Comparison of ENCODE assay signal across 8 cellular contexts in the genomic region with DNA sequence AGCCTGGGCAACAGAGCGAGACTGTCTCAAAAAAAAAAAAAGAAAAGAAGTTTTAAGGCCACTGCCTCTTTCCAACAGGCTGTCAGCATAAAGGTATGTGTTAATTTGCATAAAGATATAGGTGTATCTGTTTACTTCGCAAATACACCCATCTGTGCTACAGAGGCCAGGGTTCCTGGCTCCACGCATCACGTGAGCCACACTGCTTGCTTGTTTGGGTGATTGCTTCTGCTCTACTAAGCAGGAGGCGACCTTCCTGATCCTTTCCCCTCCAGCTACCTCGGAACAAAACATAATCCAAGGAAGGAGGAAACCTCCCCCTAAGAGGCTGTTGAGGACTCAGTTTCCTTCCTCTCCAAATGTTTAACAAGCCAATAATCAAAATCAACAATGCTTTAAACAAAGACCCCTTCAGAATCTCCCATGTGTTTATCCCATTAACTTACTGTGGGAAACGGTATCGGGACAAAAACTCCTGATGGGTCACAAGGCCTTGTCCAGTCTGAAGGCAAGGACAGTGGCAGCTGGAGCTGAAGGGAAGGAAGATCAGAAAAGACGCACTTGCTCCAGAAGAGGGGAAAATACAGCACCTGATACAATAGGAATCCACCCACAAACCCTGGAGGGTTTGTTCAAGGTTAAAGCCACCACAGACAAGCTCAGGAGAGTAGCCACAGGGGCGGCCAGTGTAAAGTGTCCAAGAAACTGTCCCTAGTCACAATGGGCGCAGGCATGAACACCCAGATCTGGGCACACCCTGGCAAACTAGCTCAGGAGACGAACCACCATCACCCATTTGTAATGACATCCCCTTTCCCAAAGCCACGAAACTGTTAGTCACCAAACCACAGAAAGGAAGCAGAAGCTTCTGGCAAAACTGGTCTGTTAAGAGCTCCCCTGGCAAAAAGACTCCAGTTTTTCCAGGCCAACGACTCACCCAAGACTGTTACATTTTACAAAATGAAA. TPM values are rescaled to one million over a fixed set of nuclear protein-coding genes. Genes with fewer than 3 reads are reported as not detected.
A peak's percentile ranks its signal among the peaks of the same experiment; 100 is the strongest.
DNase-seq lines count a peak whose midpoint lies in the region; ATAC-seq, FAIRE-seq and TF ChIP-seq lines count a peak whose summit lies in the region.

No MANE protein-coding gene starts in this region.

- WGBS in transverse colon (ENCODE audit: low coverage in 1 of 2), 2 donors = 63 to 72% methylated on average over 6 to 14 of the region's 14 CpGs

- no peak overlapping the region for H3K4me3 ChIP-seq in kidney (ENCODE audit: low read length in 2 of 2)
- no peak overlapping the region for H3K4me3 ChIP-seq in transverse colon

- TF ChIP-seq CTCF in natural killer cell (IDR thresholded peaks at IDR 0.05) (no peak), WTC11 (IDR thresholded peaks at IDR 0.05) (no peak), kidney (IDR thresholded peaks at IDR 0.05; ENCODE audit: borderline replicate concordance, extremely low read depth, insufficient read depth) (no peak), transverse colon (IDR thresholded peaks at IDR 0.05) (no peak)

- H3K27ac Mint-ChIP-seq in natural killer cell = peak overlapping the region; percentile 12 to 42
- H3K27ac Mint-ChIP-seq in natural killer cell treated with Interleukin-12 subunit alpha and Interleukin-12 subunit beta and Interleukin-15 and Interleukin-18, amount 100 ng/mL, for 72 hours = peak overlapping the region in 1 of 2 donors; percentile 4
- peak overlapping the region; percentile 62 for H3K27ac Mint-ChIP-seq in WTC11

- H3K4me1 Mint-ChIP-seq in natural killer cell = peaks cover 25 to 27% of the 10 kb centered on the region in 2 donors
- H3K4me1 Mint-ChIP-seq in natural killer cell treated with Interleukin-12 subunit alpha and Interleukin-12 subunit beta and Interleukin-15 and Interleukin-18, amount 100 ng/mL, for 72 hours (ENCODE audit: low read depth in 2 of 2) = peaks cover 17% of the 10 kb centered on the region in 2 donors
- H3K4me1 Mint-ChIP-seq in WTC11 = peaks cover 44% of the 10 kb centered on the region

- FAIRE-seq in kidney (lab: Jason Lieb, UNC) = no peak

- no peak for ATAC-seq in natural killer cell
- ATAC-seq in natural killer cell treated with Interleukin-12 subunit alpha and Interleukin-12 subunit beta and Interleukin-15 and Interleukin-18, amount 100 ng/mL, for 72 hours = no peak
- ATAC-seq in WTC11 = no peak
- ATAC-seq in HG03139 (IDR thresholded peaks at IDR 0.05; ENCODE audit: unreplicated experiment) = no peak
- no peak for ATAC-seq in GM21717 (IDR thresholded peaks at IDR 0.05; ENCODE audit: unreplicated experiment)

- no peaks in the 10 kb centered on the region for H3K27me3 ChIP-seq in transverse colon

- H3K36me3 Mint-ChIP-seq in natural killer cell = no peaks in the 10 kb centered on the region
- H3K36me3 Mint-ChIP-seq in natural killer cell treated with Interleukin-12 subunit alpha and Interleukin-12 subunit beta and Interleukin-15 and Interleukin-18, amount 100 ng/mL, for 72 hours = no peaks in the 10 kb centered on the region
- H3K36me3 Mint-ChIP-seq in WTC11 = no peaks in the 10 kb centered on the region

- CTCF ChIA-PET in WTC11 (lab: Charles Lee) = interaction anchor here (0.9 kb wide), 2 partner anchors 23 to 50 kb away, joined by 3 read pairs; a partner anchor contains a TSS

- H3K27me3 Mint-ChIP-seq in natural killer cell (ENCODE audit: low read depth in 2 of 2) = no peaks in the 10 kb centered on the region
- H3K27me3 Mint-ChIP-seq in natural killer cell treated with Interleukin-12 subunit alpha and Interleukin-12 subunit beta and Interleukin-15 and Interleukin-18, amount 100 ng/mL, for 72 hours = no peaks in the 10 kb centered on the region
- no peaks in the 10 kb centered on the region for H3K27me3 Mint-ChIP-seq in WTC11 (ENCODE audit: low read depth)

- no peak overlapping the region for H3K4me3 Mint-ChIP-seq in natural killer cell
- no peak overlapping the region for H3K4me3 Mint-ChIP-seq in natural killer cell treated with Interleukin-12 subunit alpha and Interleukin-12 subunit beta and Interleukin-15 and Interleukin-18, amount 100 ng/mL, for 72 hours
- H3K4me3 Mint-ChIP-seq in WTC11 = no peak overlapping the region

- H3K9me3 Mint-ChIP-seq in natural killer cell (no peaks in the 10 kb centered on the region), WTC11 (no peaks in the 10 kb centered on the region)
- H3K9me3 Mint-ChIP-seq in natural killer cell treated with Interleukin-12 subunit alpha and Interleukin-12 subunit beta and Interleukin-15 and Interleukin-18, amount 100 ng/mL, for 72 hours = no peaks in the 10 kb centered on the region

- in situ Hi-C loops in transverse colon (cut with MboI; ENCODE audit: low pct_ligation_motif_present in 1 of 4, low pct_unique_long_range_greater_than_20kb in 1 of 4, low sequenced_read_pairs in 3 of 4) = no loop called here

- intact Hi-C loops in natural killer cell (cut with micrococcal nuclease) = no loop called here
- intact Hi-C loops in kidney (cut with DNase I) = no loop called here
- intact Hi-C loops in transverse colon (cut with DNase I; ENCODE audit: low total_unique reads) = no loop called here

- H3K27ac ChIP-seq in kidney (ENCODE audit: low read depth in 2 of 2, low read length in 2 of 2) = peak overlapping the region; percentile 68 to 73
- H3K27ac ChIP-seq in transverse colon = peak overlapping the region; percentile 13 to 55 (median 41)

- no peak for TF ChIP-seq EP300 in transverse colon (IDR thresholded peaks at IDR 0.05; ENCODE audit: low read depth)

- DNase-seq in natural killer cell (no peak), WTC11 (ENCODE audit: low spot score) (no peak), kidney (peak; percentile 45), transverse colon (peak; percentile 17), HuH-7.5 (ENCODE audit: low spot score) (no peak)
- no peak for DNase-seq in natural killer cell treated with Interleukin-12 subunit alpha and Interleukin-12 subunit beta and Interleukin-15 and Interleukin-18, amount 100 ng/mL, for 72 hours (ENCODE audit: low spot score)

- H3K9ac ChIP-seq in kidney (ENCODE audit: low read length in 2 of 2) = no peak overlapping the region

- H3K36me3 ChIP-seq in kidney (ENCODE audit: control insufficient read depth in 1 of 2, insufficient read depth in 2 of 2, low read length in 2 of 2) (no peaks in the 10 kb centered on the region), transverse colon (no peaks in the 10 kb centered on the region)

- H3K9me3 ChIP-seq in kidney (ENCODE audit: control insufficient read depth in 1 of 2, low read length in 2 of 2) (no peaks in the 10 kb centered on the region), transverse colon (no peaks in the 10 kb centered on the region)

- no peak for TF ChIP-seq POLR2A in transverse colon (IDR thresholded peaks at IDR 0.05)

- POLR2A ChIA-PET in WTC11 (lab: Charles Lee) = interaction anchor here (0.6 to 1.1 kb wide), 2 partner anchors 114 to 669 kb away, joined by 3 to 5 read pairs; no protein-coding TSS in a partner anchor

- H3K4me1 ChIP-seq in kidney (ENCODE audit: control insufficient read depth in 1 of 2, insufficient read depth in 1 of 2, low read depth in 1 of 2, low read length in 2 of 2) (peaks cover 0 to 9% of the 10 kb centered on the region in 2 donors), transverse colon (peaks cover 0 to 29% (median 16%) of the 10 kb centered on the region in 4 donors)

TF ChIP-seq in WTC11, 78 proteins besides CTCF, POLR2A, EP300 and RAD21 (continues in another document):
- TF ChIP-seq, protein P1, sequence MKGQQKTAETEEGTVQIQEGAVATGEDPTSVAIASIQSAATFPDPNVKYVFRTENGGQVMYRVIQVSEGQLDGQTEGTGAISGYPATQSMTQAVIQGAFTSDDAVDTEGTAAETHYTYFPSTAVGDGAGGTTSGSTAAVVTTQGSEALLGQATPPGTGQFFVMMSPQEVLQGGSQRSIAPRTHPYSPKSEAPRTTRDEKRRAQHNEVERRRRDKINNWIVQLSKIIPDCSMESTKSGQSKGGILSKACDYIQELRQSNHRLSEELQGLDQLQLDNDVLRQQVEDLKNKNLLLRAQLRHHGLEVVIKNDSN (CRISPR knock-in tag; IDR thresholded peaks at IDR 0.05) = no peak
- no peak for TF ChIP-seq GRHL2 (CRISPR knock-in tag; IDR thresholded peaks at IDR 0.05; ENCODE audit: insufficient replicate concordance, severe bottlenecking)

RNA-seq across cellular contexts. Expression of a gene that starts 17.2 kb away (rescaled TPM):
- total RNA-seq in natural killer cell (10 to 100 TPM; 26.4 to 31.0 (median 29.8) TPM), WTC11 (2021) (51.8 to 58.2 TPM (median 53.0 TPM) in 3 replicates), kidney (21.9 TPM), transverse colon (10 to 100 TPM in 3 of 4 donors, 1 to 10 TPM in 1; 7.9 to 24.4 (median 15.7) TPM)
- 10 to 100 TPM; 12.5 to 18.7 TPM for total RNA-seq in natural killer cell treated with Interleukin-12 subunit alpha and Interleukin-12 subunit beta and Interleukin-15 and Interleukin-18, amount 100 ng/mL, for 72 hours
- polyA plus RNA-seq in kidney (ENCODE audit: insufficient read depth, low read depth, low replicate concordance) = 26.4 TPM

RNA-seq across cellular contexts. Expression of a gene that starts 50.3 kb away (rescaled TPM):
- total RNA-seq in natural killer cell (10 to 100 TPM; 19.5 to 21.9 (median 21.7) TPM), WTC11 (2021) (16.9 to 22.0 TPM (median 20.9 TPM) in 3 replicates), kidney (27.0 TPM), transverse colon (10 to 100 TPM; 10.7 to 41.0 (median 26.6) TPM)
- 10 to 100 TPM; 24.8 to 25.5 TPM for total RNA-seq in natural killer cell treated with Interleukin-12 subunit alpha and Interleukin-12 subunit beta and Interleukin-15 and Interleukin-18, amount 100 ng/mL, for 72 hours
- 22.3 TPM for polyA plus RNA-seq in kidney (ENCODE audit: insufficient read depth, low read depth, low replicate concordance)

RNA-seq across cellular contexts. Expression of a gene that starts 50.4 kb away (rescaled TPM):
- total RNA-seq in natural killer cell (1 to 10 TPM; 2.6 to 4.7 (median 2.9) TPM), WTC11 (2021) (2.3 to 2.8 TPM (median 2.8 TPM) in 3 replicates), kidney (12.3 TPM), transverse colon (10 to 100 TPM in 3 of 4 donors, 1 to 10 TPM in 1; 7.1 to 39.8 (median 17.9) TPM)
- 10 to 100 TPM in 1 of 2 donors, 1 to 10 TPM in 1; 9.8 to 12.3 TPM for total RNA-seq in natural killer cell treated with Interleukin-12 subunit alpha and Interleukin-12 subunit beta and Interleukin-15 and Interleukin-18, amount 100 ng/mL, for 72 hours
- polyA plus RNA-seq in kidney (ENCODE audit: insufficient read depth, low read depth, low replicate concordance) = 17.5 TPM

Comparison
In these comparisons a context has a peak if more than half of its experiments do, and no peak if none do; other contexts are left out.
1. DNase-seq: peak in kidney (single experiment) and transverse colon (single experiment); none in natural killer cell (single experiment), natural killer cell treated with Interleukin-12 subunit alpha and Interleukin-12 subunit beta and Interleukin-15 and Interleukin-18, amount 100 ng/mL, for 72 hours (single experiment), WTC11 (single experiment) and HuH-7.5 (single experiment).